19 cellular contexts compared by ENCODE assay signal in genomic region chr3:143412084-143412483, GRCh38.
"Had no signal": no experiment of that assay in that cellular context is flagged by ENCODE, and none has a peak within 500 bp of the region (broad histone marks: within the 10 kb centered on the region; RNA-seq: fewer than 3 reads in every experiment).

No MANE protein-coding gene starts in this region.

- H3K27me3 Mint-ChIP-seq: activated CD4-positive, alpha-beta memory T cell treated with anti-CD3 and anti-CD28 coated beads for 36 hours; activated CD4-positive, alpha-beta T cell treated with anti-CD3 and anti-CD28 coated beads for 36 hours; activated CD8-positive, alpha-beta memory T cell treated with anti-CD3 and anti-CD28 coated beads, Interleukin-2, amount 10 ng/mL, durations not matched to agents 7 days and 5 days; stimulated activated naive CD8-positive, alpha-beta T cell treated with anti-CD3 and anti-CD28 coated beads, Interleukin-15, amount 100 ng/mL, for 72 hours had no signal

- DNase-seq: activated CD4-positive, alpha-beta memory T cell treated with anti-CD3 and anti-CD28 coated beads for 36 hours; activated CD4-positive, alpha-beta T cell treated with anti-CD3 and anti-CD28 coated beads for 36 hours; activated CD8-positive, alpha-beta memory T cell treated with anti-CD3 and anti-CD28 coated beads, Interleukin-2, amount 10 ng/mL, durations not matched to agents 7 days and 5 days; activated effector memory CD4-positive, alpha-beta T cell treated with Interleukin-2 at 50 U/mL for 16 hours; activated naive CD4-positive, alpha-beta T cell treated with anti-CD3 and anti-CD28 coated beads, Interleukin-2, amount 50 U/mL, for 16 hours; activated T-cell treated with anti-CD3 and anti-CD28 coated beads, Interleukin-2, amount 50 U/mL, for 1 hour; adrenal gland; endodermal cell; gastrocnemius medialis; heart left ventricle; immature natural killer cell; right cardiac atrium; stimulated activated CD4-positive, alpha-beta T cell treated with anti-CD3 and anti-CD28 coated beads, Interleukin-4, amount 100 ng/mL, for 4 hours; stimulated activated CD8-positive, alpha-beta memory T cell treated with anti-CD3 and anti-CD28 coated beads, Interleukin-4, amount 100 ng/mL, for 48 hours; stimulated activated naive CD8-positive, alpha-beta T cell treated with anti-CD3 and anti-CD28 coated beads, Interleukin-15, amount 100 ng/mL, for 72 hours; WERI-Rb-1 had no signal

- H3K4me3 ChIP-seq: adrenal gland, gastrocnemius medialis, heart left ventricle, prostate gland, skin epidermis had no signal

- H3K27me3 ChIP-seq: adrenal gland, gastrocnemius medialis, heart left ventricle had no signal

- H3K4me1 Mint-ChIP-seq: nephron had no signal

- H3K36me3 ChIP-seq: adrenal gland, gastrocnemius medialis, heart left ventricle, prostate gland, WERI-Rb-1 had no signal

- H3K9me3 ChIP-seq: adrenal gland, gastrocnemius medialis, prostate gland had no signal

- H3K9me3 Mint-ChIP-seq: activated CD4-positive, alpha-beta memory T cell treated with anti-CD3 and anti-CD28 coated beads for 36 hours; endodermal cell; immature natural killer cell had no signal

- H3K27ac ChIP-seq: adrenal gland, gastrocnemius medialis, heart left ventricle, prostate gland, skin epidermis, WERI-Rb-1 had no signal

- H3K36me3 Mint-ChIP-seq: activated CD8-positive, alpha-beta memory T cell treated with anti-CD3 and anti-CD28 coated beads, Interleukin-2, amount 10 ng/mL, durations not matched to agents 7 days and 5 days had no signal

- H3K27ac Mint-ChIP-seq: activated CD4-positive, alpha-beta memory T cell treated with anti-CD3 and anti-CD28 coated beads for 36 hours; activated CD4-positive, alpha-beta T cell treated with anti-CD3 and anti-CD28 coated beads for 36 hours; activated CD8-positive, alpha-beta memory T cell treated with anti-CD3 and anti-CD28 coated beads, Interleukin-2, amount 10 ng/mL, durations not matched to agents 7 days and 5 days; endodermal cell; nephron; stimulated activated naive CD8-positive, alpha-beta T cell treated with anti-CD3 and anti-CD28 coated beads, Interleukin-15, amount 100 ng/mL, for 72 hours had no signal

- ATAC-seq: activated CD4-positive, alpha-beta T cell treated with anti-CD3 and anti-CD28 coated beads for 36 hours; activated CD8-positive, alpha-beta memory T cell treated with anti-CD3 and anti-CD28 coated beads, Interleukin-2, amount 10 ng/mL, durations not matched to agents 7 days and 5 days; gastrocnemius medialis; heart left ventricle; right cardiac atrium; stimulated activated naive CD8-positive, alpha-beta T cell treated with anti-CD3 and anti-CD28 coated beads, Interleukin-15, amount 100 ng/mL, for 72 hours had no signal

- H3K4me1 ChIP-seq: adrenal gland, gastrocnemius medialis, heart left ventricle, prostate gland had no signal

- H3K4me3 Mint-ChIP-seq: activated CD4-positive, alpha-beta memory T cell treated with anti-CD3 and anti-CD28 coated beads for 36 hours; activated CD4-positive, alpha-beta T cell treated with anti-CD3 and anti-CD28 coated beads for 36 hours; activated CD8-positive, alpha-beta memory T cell treated with anti-CD3 and anti-CD28 coated beads, Interleukin-2, amount 10 ng/mL, durations not matched to agents 7 days and 5 days; endodermal cell; immature natural killer cell; nephron; stimulated activated naive CD8-positive, alpha-beta T cell treated with anti-CD3 and anti-CD28 coated beads, Interleukin-15, amount 100 ng/mL, for 72 hours had no signal
